In the genomic region with DNA sequence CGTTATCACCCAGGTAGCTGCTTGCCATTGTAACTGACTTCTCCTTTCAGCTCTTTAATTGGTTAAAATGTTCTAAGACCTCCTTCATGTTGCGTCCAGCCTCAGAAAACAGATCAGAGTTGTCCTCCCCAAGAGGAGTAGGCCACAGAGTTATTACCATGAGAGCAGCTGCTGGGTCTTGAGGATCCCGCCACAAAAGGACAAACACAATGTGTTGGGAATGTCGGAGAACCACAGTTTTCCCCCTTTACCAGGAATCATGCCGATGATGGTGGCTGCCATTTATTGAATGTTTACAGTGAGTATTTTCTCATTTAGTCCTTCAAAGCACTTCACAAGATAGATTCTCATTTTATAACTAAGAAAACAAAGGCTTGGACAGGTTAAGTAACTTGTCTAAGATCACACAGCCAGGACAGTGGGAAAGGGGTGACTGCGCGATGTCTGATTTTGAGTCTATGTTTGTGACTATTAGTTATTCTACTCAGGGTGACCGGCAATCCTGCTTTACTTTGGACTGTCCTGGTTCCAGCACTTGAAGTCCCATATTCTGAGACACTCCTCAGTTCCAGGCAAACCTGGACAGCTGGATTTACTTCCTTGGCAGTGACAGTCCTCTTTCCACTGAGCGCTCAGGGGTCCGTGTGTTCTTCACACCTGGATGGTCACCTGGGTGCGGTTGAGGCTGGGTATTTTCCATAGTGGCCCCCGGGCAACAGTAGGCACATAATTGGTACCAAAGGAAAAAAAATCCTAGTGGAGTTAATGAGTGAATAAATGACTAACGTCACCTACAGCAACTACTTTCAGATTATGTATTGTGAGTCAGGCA, we compare ENCODE assay signal across 12 cellular contexts.
"Had no signal": no experiment of that assay in that cellular context is flagged by ENCODE, and none has a peak within 500 bp of the region (broad histone marks: within the 10 kb centered on the region; RNA-seq: fewer than 3 reads in every experiment).

No MANE protein-coding gene starts in this region.

- H3K27ac ChIP-seq: uterus had no signal

- H3K4me1 ChIP-seq: uterus had no signal

- DNase-seq: activated CD4-positive, alpha-beta T cell treated with anti-CD3 and anti-CD28 coated beads for 1 hour; activated CD4-positive, alpha-beta T cell treated with anti-CD3 and anti-CD28 coated beads, Interleukin-2, amount 50 U/mL, for 48 hours; activated effector memory CD4-positive, alpha-beta T cell treated with anti-CD3 and anti-CD28 coated beads, Interleukin-2, amount 50 U/mL, for 16 hours; activated T-cell treated with anti-CD3 and anti-CD28 coated beads, Interleukin-2, amount 50 U/mL, for 4 hours; amygdala; foreskin melanocyte; head of caudate nucleus; left ventricle myocardium superior; natural killer cell; stimulated activated CD4-positive, alpha-beta T cell treated with anti-CD3 and anti-CD28 coated beads, Interleukin-15, amount 100 ng/mL, for 24 hours; T-helper 9 cell; uterus had no signal

- H3K9me3 ChIP-seq: uterus had no signal

- H3K27me3 ChIP-seq: uterus had no signal

- H3K4me3 ChIP-seq: uterus had no signal

- H3K36me3 ChIP-seq: uterus had no signal

- ATAC-seq: left ventricle myocardium superior had no signal
